ENCODE assay signal across 1 cellular context in genomic region chr7:67843615-67844014, GRCh38.
TF ChIP-seq lines count a peak whose summit lies in the region.

No MANE protein-coding gene starts in this region.

TF ChIP-seq in HEK293, 187 proteins besides CTCF, POLR2A, EP300 and RAD21 (continued from another document):
- TF ChIP-seq INSM2 (tag by site-specific recombination; IDR thresholded peaks at IDR 0.05) = no peak
- TF ChIP-seq ZFHX2 (tag by site-specific recombination; conservative IDR thresholded peaks at IDR 0.05) = no peak
- no peak for TF ChIP-seq ZNF660 (tag by site-specific recombination; IDR thresholded peaks at IDR 0.05)
TF ChIP-seq in HEK293: peak in this region for 1.
